30 cellular contexts compared by ENCODE assay signal in the genomic region with DNA sequence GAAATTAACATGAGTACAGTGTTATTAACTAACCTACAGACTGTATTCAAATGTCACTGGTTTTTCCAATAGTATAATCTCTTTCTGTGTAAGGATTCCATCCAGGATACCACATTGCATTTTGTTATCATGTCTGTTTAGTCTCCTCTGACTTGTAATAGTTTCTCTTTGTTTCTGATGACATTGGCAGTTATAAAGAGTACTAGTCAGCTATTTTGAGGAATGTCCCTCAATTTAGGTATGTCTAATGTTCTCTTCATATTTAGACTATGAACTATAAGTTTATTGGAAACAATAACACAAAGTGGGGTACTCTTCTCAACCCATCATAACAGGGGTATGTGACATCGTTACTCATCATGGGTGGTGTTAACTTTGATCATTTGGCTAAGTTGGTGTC.
"Had no signal": no experiment of that assay in that cellular context is flagged by ENCODE, and none has a peak within 500 bp of the region (broad histone marks: within the 10 kb centered on the region; RNA-seq: fewer than 3 reads in every experiment).

No MANE protein-coding gene starts in this region.

- H3K27ac ChIP-seq: colonic mucosa, dorsolateral prefrontal cortex, gastroesophageal sphincter, pancreas, prostate gland, suprapubic skin had no signal

- DNase-seq: activated CD4-positive, alpha-beta memory T cell treated with anti-CD3 and anti-CD28 coated beads for 36 hours; activated CD4-positive, CD25-positive, alpha-beta regulatory T cell treated with anti-CD3 and anti-CD28 coated beads, Interleukin-2, amount 50 U/mL, for 72 hours; activated CD8-positive, alpha-beta memory T cell treated with anti-CD3 and anti-CD28 coated beads, Interleukin-2, amount 50 U/mL, for 4 hours; activated gamma-delta T cell; activated naive CD4-positive, alpha-beta T cell treated with anti-CD3 and anti-CD28 coated beads, Interleukin-2, amount 50 U/mL, for 16 hours; activated T-cell treated with anti-CD3 and anti-CD28 coated beads, Interleukin-2, amount 50 U/mL, for 1 hour; amygdala; cerebellar nuclear complex; colonic mucosa; dorsolateral prefrontal cortex; effector memory CD4-positive, alpha-beta T cell; head of caudate nucleus; hippocampal formation; kidney; midbrain; naive thymus-derived CD4-positive, alpha-beta T cell; pancreas; retina; sigmoid colon; stimulated activated CD4-positive, alpha-beta T cell treated with anti-CD3 and anti-CD28 coated beads, Interleukin-15, amount 100 ng/mL, for 24 hours; stimulated activated CD4-positive, alpha-beta T cell treated with anti-CD3 and anti-CD28 coated beads, Interleukin-2, amount 100 ng/mL, for 24 hours; stimulated activated naive CD4-positive, alpha-beta T cell; T-helper 2 cell had no signal

- H3K36me3 ChIP-seq: colonic mucosa, gastroesophageal sphincter, pancreas, prostate gland, sigmoid colon, suprapubic skin, tibial nerve had no signal

- H3K4me3 Mint-ChIP-seq: activated CD4-positive, alpha-beta memory T cell treated with anti-CD3 and anti-CD28 coated beads for 36 hours; activated CD4-positive, alpha-beta T cell treated with anti-CD3 and anti-CD28 coated beads, Interleukin-2, amount 10 ng/mL, durations not matched to agents 24 days and 14 days; activated T-helper 1 cell treated with anti-CD3 and anti-CD28 coated beads, Interleukin-12 subunit alpha, Interleukin-12 subunit beta, Interleukin-2, Interleukin-4 antibody, amounts not matched to agents 30 ng/mL and 10 ng/mL and 1 ng/mL, durations not matched to agents 14 hours and 24 hours and 36 hours; naive thymus-derived CD4-positive, alpha-beta T cell had no signal

- H3K4me3 ChIP-seq: colonic mucosa, dorsolateral prefrontal cortex, gastroesophageal sphincter, pancreas, prostate gland, sigmoid colon, suprapubic skin, tibial nerve had no signal

- H3K27ac Mint-ChIP-seq: activated CD4-positive, alpha-beta memory T cell treated with anti-CD3 and anti-CD28 coated beads for 36 hours; activated CD4-positive, alpha-beta T cell treated with anti-CD3 and anti-CD28 coated beads, Interleukin-2, amount 10 ng/mL, durations not matched to agents 24 days and 14 days; activated T-helper 1 cell treated with anti-CD3 and anti-CD28 coated beads, Interleukin-12 subunit alpha, Interleukin-12 subunit beta, Interleukin-2, Interleukin-4 antibody, amounts not matched to agents 30 ng/mL and 10 ng/mL and 1 ng/mL, durations not matched to agents 14 hours and 24 hours and 36 hours; naive thymus-derived CD4-positive, alpha-beta T cell had no signal

- H3K36me3 Mint-ChIP-seq: activated CD4-positive, alpha-beta memory T cell treated with anti-CD3 and anti-CD28 coated beads for 36 hours; naive thymus-derived CD4-positive, alpha-beta T cell had no signal

- H3K9me3 ChIP-seq: colonic mucosa, gastroesophageal sphincter, pancreas, prostate gland, sigmoid colon, suprapubic skin, tibial nerve had no signal

- H3K4me1 ChIP-seq: colonic mucosa, prostate gland had no signal

- FAIRE-seq: bronchial epithelial cell, kidney had no signal

- H3K9me3 Mint-ChIP-seq: activated CD4-positive, alpha-beta memory T cell treated with anti-CD3 and anti-CD28 coated beads for 36 hours; activated CD4-positive, alpha-beta T cell treated with anti-CD3 and anti-CD28 coated beads, Interleukin-2, amount 10 ng/mL, durations not matched to agents 24 days and 14 days; activated T-helper 1 cell treated with anti-CD3 and anti-CD28 coated beads, Interleukin-12 subunit alpha, Interleukin-12 subunit beta, Interleukin-2, Interleukin-4 antibody, amounts not matched to agents 30 ng/mL and 10 ng/mL and 1 ng/mL, durations not matched to agents 14 hours and 24 hours and 36 hours; naive thymus-derived CD4-positive, alpha-beta T cell had no signal

- ATAC-seq: gastroesophageal sphincter; naive thymus-derived CD4-positive, alpha-beta T cell; pancreas had no signal

- H3K27me3 Mint-ChIP-seq: activated CD4-positive, alpha-beta T cell treated with anti-CD3 and anti-CD28 coated beads, Interleukin-2, amount 10 ng/mL, durations not matched to agents 24 days and 14 days had no signal

- H3K27me3 ChIP-seq: colonic mucosa, dorsolateral prefrontal cortex, gastroesophageal sphincter, pancreas, sigmoid colon, suprapubic skin, tibial nerve had no signal
